14 cellular contexts compared by ENCODE assay signal in genomic region chr13:35478384-35479222, GRCh38. TPM values are rescaled to one million over a fixed set of nuclear protein-coding genes. Genes with fewer than 3 reads are reported as not detected.
A peak's percentile ranks its signal among the peaks of the same experiment; 100 is the strongest.
DNase-seq lines count a peak whose midpoint lies in the region; ATAC-seq and TF ChIP-seq lines count a peak whose summit lies in the region.
"Had no signal": no experiment of that assay in that cellular context is flagged by ENCODE, and none has a peak within 500 bp of the region (broad histone marks: within the 10 kb centered on the region; RNA-seq: fewer than 3 reads in every experiment).

No MANE protein-coding gene starts in this region.

- H3K36me3 Mint-ChIP-seq in glutamatergic neuron (ENCODE audit: unreplicated experiment), result peaks cover 16% of the 10 kb centered on the region
- no peaks in the 10 kb centered on the region for H3K36me3 Mint-ChIP-seq in T-helper 17 cell (ENCODE audit: low read depth)

- no CpG with 5 or more reads among the region's 51 CpGs for WGBS in trophoblast cell (ENCODE audit: extremely low coverage, insufficient coverage, insufficient read length)
- WGBS in transverse colon (ENCODE audit: low coverage in 1 of 2), 2 donors, result 58 to 93% methylated on average over 9 to 51 of the region's 51 CpGs

- H2BK12ac ChIP-seq in trophoblast cell (ENCODE audit: low read length), result no peak overlapping the region

- H3K4me1 ChIP-seq in OCI-LY1 (ENCODE audit: insufficient read depth, low read length, severe bottlenecking), result peaks cover 44% of the 10 kb centered on the region
- peaks cover 15 to 17% of the 10 kb centered on the region in 2 experiments for H3K4me1 ChIP-seq in trophoblast cell (ENCODE audit: control insufficient read depth in 1 of 2, insufficient read depth in 2 of 2, low read length in 2 of 2)
- no peaks in the 10 kb centered on the region for H3K4me1 ChIP-seq in transverse colon
- H3K4me1 ChIP-seq: prostate gland had no signal

- H3K27ac ChIP-seq in OCI-LY1 (ENCODE audit: low read depth, low read length, poor library complexity, severe bottlenecking), result peak overlapping the region; percentile 91
- H3K27ac ChIP-seq in trophoblast cell (ENCODE audit: low read depth, low read length), result no peak overlapping the region
- H3K27ac ChIP-seq in transverse colon, result no peak overlapping the region
- H3K27ac ChIP-seq: left lung, prostate gland had no signal

- no peak for DNase-seq in GM06990 (ENCODE audit: extremely low read depth, insufficient read length)
- DNase-seq in glutamatergic neuron, result peak; percentile 74
- DNase-seq in trophoblast cell, result no peak
- no peak for DNase-seq in T-helper 1 cell
- no peak for DNase-seq in transverse colon
- no peak for DNase-seq in T-helper 17 cell
- DNase-seq: NCI-H1436 treated with DMSO at 0.1 percent for 48 hours had no signal

- no peak for TF ChIP-seq EP300 in transverse colon (IDR thresholded peaks at IDR 0.05; ENCODE audit: low read depth)

- H3K27ac Mint-ChIP-seq in glutamatergic neuron (ENCODE audit: unreplicated experiment), result peak overlapping the region; percentile 88
- H3K27ac Mint-ChIP-seq in T-helper 17 cell, result no peak overlapping the region

- no peak for ATAC-seq in GM18520 (IDR thresholded peaks at IDR 0.05; ENCODE audit: unreplicated experiment)
- no peak for ATAC-seq in T-helper 17 cell
- ATAC-seq: left lung had no signal

- H3K4me3 ChIP-seq in GM06990 (replicated peaks; ENCODE audit: low read depth, low read length) (0 out of 2 replicates have a peak overlapping the region, but pooled peaks have one; percentile 9), OCI-LY1 (ENCODE audit: low read depth, low read length, poor library complexity, severe bottlenecking) (peak overlapping the region; percentile 88), trophoblast cell (ENCODE audit: low read depth, low read length) (peak overlapping the region; percentile 26), transverse colon (no peak overlapping the region)
- H3K4me3 ChIP-seq: left lung, prostate gland had no signal

- H3K36me3 ChIP-seq in GM06990 (ENCODE audit: control insufficient read depth, insufficient read depth, low read length) (no peaks in the 10 kb centered on the region), OCI-LY1 (ENCODE audit: insufficient read depth, low read length) (no peaks in the 10 kb centered on the region), trophoblast cell (ENCODE audit: control insufficient read depth in 1 of 2, insufficient read depth in 2 of 2, low read length in 2 of 2) (no peaks in the 10 kb centered on the region), transverse colon (no peaks in the 10 kb centered on the region)
- H3K36me3 ChIP-seq: left lung, prostate gland had no signal

- H3K4ac ChIP-seq in trophoblast cell (ENCODE audit: low read depth, low read length), result no peak overlapping the region

- H3K4me2 ChIP-seq in OCI-LY1 (ENCODE audit: low read length) (peak overlapping the region; percentile 96), trophoblast cell (ENCODE audit: low read length) (peak overlapping the region; percentile 11)

- H3K9ac ChIP-seq in OCI-LY1 (ENCODE audit: low read length) (peak overlapping the region; percentile 91), trophoblast cell (ENCODE audit: low read length) (no peak overlapping the region)

- H2AK5ac ChIP-seq in trophoblast cell (ENCODE audit: low read length), result no peak overlapping the region

- no peaks in the 10 kb centered on the region for H3K9me2 ChIP-seq in OCI-LY1 (ENCODE audit: low read depth, low read length)

- H2BK120ac ChIP-seq in trophoblast cell (ENCODE audit: insufficient read depth, low read length, poor library complexity), result no peak overlapping the region

- peaks cover 45% of the 10 kb centered on the region for H3K4me1 Mint-ChIP-seq in glutamatergic neuron (ENCODE audit: low read depth, unreplicated experiment)
- peaks cover 16% of the 10 kb centered on the region for H3K4me1 Mint-ChIP-seq in T-helper 17 cell

- no peak overlapping the region for H2BK5ac ChIP-seq in trophoblast cell (ENCODE audit: low read depth, low read length, poor library complexity)

- TF ChIP-seq CTCF in GM06990 (IDR thresholded peaks at IDR 0.05; ENCODE audit: insufficient read depth, low read length, poor library complexity, severe bottlenecking) (no peak), OCI-LY1 (IDR thresholded peaks at IDR 0.05; ENCODE audit: low read length) (no peak), glutamatergic neuron (IDR thresholded peaks at IDR 0.05; ENCODE audit: partially characterized antibody, unreplicated experiment) (no peak), transverse colon (IDR thresholded peaks at IDR 0.05) (no peak)

- intact Hi-C loops in transverse colon (cut with DNase I; ENCODE audit: low total_unique reads), result no loop called here

- H2AFZ ChIP-seq in OCI-LY1 (ENCODE audit: low read length), result no peak overlapping the region
- no peak overlapping the region for H2AFZ ChIP-seq in trophoblast cell (ENCODE audit: insufficient read depth, low read length, poor library complexity)

- H3K23ac ChIP-seq in trophoblast cell (ENCODE audit: low read length), result no peak overlapping the region

- H4K12ac ChIP-seq in trophoblast cell (ENCODE audit: low read depth, low read length), result no peak overlapping the region

- no peaks in the 10 kb centered on the region for H4K20me1 ChIP-seq in OCI-LY1 (ENCODE audit: insufficient read depth, low read length)

- H3F3A ChIP-seq in OCI-LY1 (ENCODE audit: insufficient read depth, low read length), result no peaks in the 10 kb centered on the region

- no peak overlapping the region for H3K14ac ChIP-seq in trophoblast cell (ENCODE audit: low read length)

- H3K4me3 Mint-ChIP-seq in glutamatergic neuron (ENCODE audit: unreplicated experiment) (peak overlapping the region; percentile 86), T-helper 17 cell (no peak overlapping the region)

- no peaks in the 10 kb centered on the region for H3K79me1 ChIP-seq in trophoblast cell (ENCODE audit: low read length)

- no peaks in the 10 kb centered on the region for H3K9me3 ChIP-seq in OCI-LY1 (ENCODE audit: low read length)
- peaks cover 8% of the 10 kb centered on the region for H3K9me3 ChIP-seq in trophoblast cell (ENCODE audit: insufficient read depth, low read depth, low read length)
- no peaks in the 10 kb centered on the region for H3K9me3 ChIP-seq in transverse colon
- peaks cover 3% of the 10 kb centered on the region for H3K9me3 ChIP-seq in T-helper 17 cell (ENCODE audit: control insufficient read depth, low read length, poor library complexity, severe bottlenecking)
- H3K9me3 ChIP-seq: left lung, prostate gland had no signal

- H3K79me2 ChIP-seq in OCI-LY1 (ENCODE audit: insufficient read depth, low read length) (peaks cover 13% of the 10 kb centered on the region), trophoblast cell (ENCODE audit: control insufficient read depth, insufficient read depth, low read length, poor library complexity) (no peaks in the 10 kb centered on the region)

- no peak for TF ChIP-seq POLR2A in transverse colon (IDR thresholded peaks at IDR 0.05)

- in situ Hi-C loops in transverse colon (cut with MboI; ENCODE audit: low pct_ligation_motif_present in 1 of 4, low pct_unique_long_range_greater_than_20kb in 1 of 4, low sequenced_read_pairs in 3 of 4), result no loop called here

- no peak overlapping the region for H4K91ac ChIP-seq in trophoblast cell (ENCODE audit: low read depth, low read length)

- no peak overlapping the region for H3K18ac ChIP-seq in trophoblast cell (ENCODE audit: low read length)

- no peaks in the 10 kb centered on the region; the same call in 1 of the 2 replicates for H3K27me3 ChIP-seq in GM06990 (replicated peaks; ENCODE audit: control insufficient read depth, insufficient read depth, low read length)
- H3K27me3 ChIP-seq in OCI-LY1 (ENCODE audit: insufficient read depth, low read length), result no peaks in the 10 kb centered on the region
- peaks cover 36% of the 10 kb centered on the region for H3K27me3 ChIP-seq in trophoblast cell (ENCODE audit: insufficient read depth, low read length)
- H3K27me3 ChIP-seq in transverse colon, result peaks cover 51% of the 10 kb centered on the region

- H3K27me3 Mint-ChIP-seq in glutamatergic neuron (ENCODE audit: unreplicated experiment), result peaks cover 28% of the 10 kb centered on the region
- H3K27me3 Mint-ChIP-seq in T-helper 17 cell, result peaks cover 49% of the 10 kb centered on the region

- H4K8ac ChIP-seq in trophoblast cell (ENCODE audit: low read depth, low read length), result no peak overlapping the region

- peaks cover 34% of the 10 kb centered on the region for H3K9me3 Mint-ChIP-seq in glutamatergic neuron (ENCODE audit: unreplicated experiment)

RNA-seq across cellular contexts. Expression of gene MAB21L1, which starts 2.1 kb away (rescaled TPM):
- 48.7 TPM for total RNA-seq in glutamatergic neuron (ENCODE audit: unreplicated experiment)
- polyA plus RNA-seq in trophoblast cell (2013), result 0.03 TPM in 2 replicates
- total RNA-seq in transverse colon, result 1 to 10 TPM in 1 of 4 donors, under 1 TPM in 3; 0.48 to 3.7 (median 0.57) TPM
- not detected for total RNA-seq in T-helper 17 cell
- total RNA-seq: epithelial cell of proximal tubule; HT-29; T-helper 2 cell treated with Interferon-gamma antibody and Interleukin-4, amounts not matched to agents 100 ng/mL and 5 ng/mL, for 36 hours had no signal

Comparison
In these comparisons a context has a peak if more than half of its experiments do, and no peak if none do; other contexts are left out.
1. H3K4me3 ChIP-seq: peak in GM06990 (single experiment), OCI-LY1 (single experiment) and trophoblast cell (single experiment); none in transverse colon (0 of 4).
2. RNA of gene MAB21L1, which starts 2.1 kb away (total RNA-seq): 48.7 TPM in glutamatergic neuron (single experiment); 0.48 to 3.7 TPM in transverse colon and not detected in T-helper 17 cell; every median in the first group is over 10 times any median in the second.